12 cellular contexts compared by ENCODE assay signal in genomic region chr5:176996780-176997179, GRCh38. TPM values are rescaled to one million over a fixed set of nuclear protein-coding genes. Genes with fewer than 3 reads are reported as not detected.
DNase-seq lines count a peak whose midpoint lies in the region; ATAC-seq and TF ChIP-seq lines count a peak whose summit lies in the region.
"Had no signal": no experiment of that assay in that cellular context is flagged by ENCODE, and none has a peak within 500 bp of the region (broad histone marks: within the 10 kb centered on the region; RNA-seq: fewer than 3 reads in every experiment).

No MANE protein-coding gene starts in this region.

- DNase-seq in CD4-positive, CD25-positive, alpha-beta regulatory T cell = no peak
- DNase-seq in HL-60 (ENCODE audit: low read depth in 1 of 2, low spot score in 1 of 2) = peak; percentile 16 to 45
- no peak for DNase-seq in activated T-helper 1 cell treated with anti-CD3 and anti-CD28 coated beads, Interleukin-12 subunit alpha, Interleukin-12 subunit beta, Interleukin-2, Interleukin-4 antibody, amounts not matched to agents 30 ng/mL and 10 ng/mL and 1 ng/mL, durations not matched to agents 14 hours and 24 hours and 36 hours (ENCODE audit: low spot score)
- DNase-seq in NK-92 treated with Interleukin-12 subunit alpha and Interleukin-12 subunit beta, amount 100 ng/mL, for 24 hours (lab: John Stamatoyannopoulos, UW) = no peak
- no peak for DNase-seq in C1 segment of cervical spinal cord (lab: John Stamatoyannopoulos, UW)
- DNase-seq in cerebellar cortex (ENCODE audit: low spot score) = no peak
- DNase-seq: activated T-cell treated with anti-CD3 and anti-CD28 coated beads, Interleukin-2, amount 50 U/mL, for 4 hours; NCI-H2107 had no signal

- H3K9me3 ChIP-seq in CD4-positive, CD25-positive, alpha-beta regulatory T cell (ENCODE audit: control insufficient read depth in 2 of 2, low read length in 2 of 2) = no peaks in the 10 kb centered on the region
- H3K9me3 ChIP-seq in muscle layer of duodenum (ENCODE audit: control insufficient read depth in 1 of 2, low read length in 2 of 2) = peaks cover 0 to 4% of the 10 kb centered on the region in 2 donors

- H3K4me1 ChIP-seq in CD4-positive, CD25-positive, alpha-beta regulatory T cell (ENCODE audit: control insufficient read depth, insufficient read depth, low read length, poor library complexity, severe bottlenecking) = peaks cover 9% of the 10 kb centered on the region
- peaks cover 0 to 10% of the 10 kb centered on the region in 2 donors for H3K4me1 ChIP-seq in muscle layer of duodenum (ENCODE audit: control insufficient read depth in 1 of 2, insufficient read depth in 2 of 2, low read length in 2 of 2)

- intact Hi-C loops in activated T-helper 1 cell treated with anti-CD3 and anti-CD28 coated beads, Interleukin-12 subunit alpha, Interleukin-12 subunit beta, Interleukin-2, Interleukin-4 antibody, amounts not matched to agents 30 ng/mL and 10 ng/mL and 1 ng/mL, durations not matched to agents 14 hours and 24 hours and 36 hours (cut with micrococcal nuclease) = loop anchor here (1.0 kb wide), 1 partner anchor 9 kb away; no protein-coding TSS in a partner anchor

- H3K27ac Mint-ChIP-seq in CD4-positive, CD25-positive, alpha-beta regulatory T cell = peak overlapping the region in 2 of 3 donors; percentile 5 to 14
- peak overlapping the region; percentile 69 for H3K27ac Mint-ChIP-seq in activated T-helper 1 cell treated with anti-CD3 and anti-CD28 coated beads, Interleukin-12 subunit alpha, Interleukin-12 subunit beta, Interleukin-2, Interleukin-4 antibody, amounts not matched to agents 30 ng/mL and 10 ng/mL and 1 ng/mL, durations not matched to agents 14 hours and 24 hours and 36 hours

- H3K27me3 ChIP-seq in CD4-positive, CD25-positive, alpha-beta regulatory T cell (ENCODE audit: control insufficient read depth, insufficient read depth, low read length) = no peaks in the 10 kb centered on the region
- H3K27me3 ChIP-seq in HL-60 (ENCODE audit: insufficient read depth, poor library complexity, severe bottlenecking) = no peaks in the 10 kb centered on the region
- no peaks in the 10 kb centered on the region for H3K27me3 ChIP-seq in muscle layer of duodenum (ENCODE audit: low read depth, low read length)

- H3K36me3 ChIP-seq in CD4-positive, CD25-positive, alpha-beta regulatory T cell (ENCODE audit: control insufficient read depth, insufficient read depth, low read length) = peaks cover 4% of the 10 kb centered on the region
- H3K36me3 ChIP-seq in muscle layer of duodenum (ENCODE audit: control insufficient read depth in 1 of 2, insufficient read depth in 2 of 2, low read length in 2 of 2) = no peaks in the 10 kb centered on the region

- peaks cover 19 to 66% (median 52%) of the 10 kb centered on the region in 4 donors for H3K4me1 Mint-ChIP-seq in CD4-positive, CD25-positive, alpha-beta regulatory T cell
- peaks cover 46% of the 10 kb centered on the region for H3K4me1 Mint-ChIP-seq in activated T-helper 1 cell treated with anti-CD3 and anti-CD28 coated beads, Interleukin-12 subunit alpha, Interleukin-12 subunit beta, Interleukin-2, Interleukin-4 antibody, amounts not matched to agents 30 ng/mL and 10 ng/mL and 1 ng/mL, durations not matched to agents 14 hours and 24 hours and 36 hours (ENCODE audit: low read depth)

- H3K27ac ChIP-seq in CD4-positive, CD25-positive, alpha-beta regulatory T cell (ENCODE audit: insufficient read depth, low read length, poor library complexity, severe bottlenecking) = no peak overlapping the region
- H3K27ac ChIP-seq in HL-60 (replicated peaks) = peak overlapping the region; percentile 91
- peak overlapping the region; percentile 21 for H3K27ac ChIP-seq in muscle layer of duodenum (ENCODE audit: low read length)
- H3K27ac ChIP-seq: KMS-11 had no signal

- no peak for TF ChIP-seq CTCF in HL-60 (IDR thresholded peaks at IDR 0.05; ENCODE audit: insufficient read depth, low read length)

- ATAC-seq in CD4-positive, CD25-positive, alpha-beta regulatory T cell (ENCODE audit: low read depth in 2 of 2) = no peak
- no peak for ATAC-seq in GM18867 (IDR thresholded peaks at IDR 0.05; ENCODE audit: unreplicated experiment)
- ATAC-seq: HCT116 had no signal

- H3K4me3 Mint-ChIP-seq in CD4-positive, CD25-positive, alpha-beta regulatory T cell = peak overlapping the region in 2 of 4 donors; percentile 0 to 7
- H3K4me3 Mint-ChIP-seq in activated T-helper 1 cell treated with anti-CD3 and anti-CD28 coated beads, Interleukin-12 subunit alpha, Interleukin-12 subunit beta, Interleukin-2, Interleukin-4 antibody, amounts not matched to agents 30 ng/mL and 10 ng/mL and 1 ng/mL, durations not matched to agents 14 hours and 24 hours and 36 hours = no peak overlapping the region
- H3K4me3 Mint-ChIP-seq: activated T-cell treated with anti-CD3 and anti-CD28 coated beads, Interleukin-2, amount 50 U/mL, for 4 hours had no signal

- peaks cover 16% of the 10 kb centered on the region for H3K36me3 Mint-ChIP-seq in CD4-positive, CD25-positive, alpha-beta regulatory T cell
- peaks cover 19% of the 10 kb centered on the region for H3K36me3 Mint-ChIP-seq in activated T-helper 1 cell treated with anti-CD3 and anti-CD28 coated beads, Interleukin-12 subunit alpha, Interleukin-12 subunit beta, Interleukin-2, Interleukin-4 antibody, amounts not matched to agents 30 ng/mL and 10 ng/mL and 1 ng/mL, durations not matched to agents 14 hours and 24 hours and 36 hours (ENCODE audit: low read depth)

- H3K4me3 ChIP-seq in CD4-positive, CD25-positive, alpha-beta regulatory T cell (ENCODE audit: low read depth, low read length) = no peak overlapping the region
- H3K4me3 ChIP-seq in HL-60 (replicated peaks; ENCODE audit: insufficient read depth, low read length) = no peak overlapping the region
- H3K4me3 ChIP-seq in muscle layer of duodenum (ENCODE audit: low read depth in 1 of 2, low read length in 2 of 2) = no peak overlapping the region

- no peaks in the 10 kb centered on the region for H3K27me3 Mint-ChIP-seq in CD4-positive, CD25-positive, alpha-beta regulatory T cell
- H3K27me3 Mint-ChIP-seq in activated T-helper 1 cell treated with anti-CD3 and anti-CD28 coated beads, Interleukin-12 subunit alpha, Interleukin-12 subunit beta, Interleukin-2, Interleukin-4 antibody, amounts not matched to agents 30 ng/mL and 10 ng/mL and 1 ng/mL, durations not matched to agents 14 hours and 24 hours and 36 hours (ENCODE audit: insufficient read depth) = no peaks in the 10 kb centered on the region

- H3K9me3 Mint-ChIP-seq in CD4-positive, CD25-positive, alpha-beta regulatory T cell = peaks cover 0 to 4% (median 0%) of the 10 kb centered on the region in 7 donors
- peaks cover 11% of the 10 kb centered on the region for H3K9me3 Mint-ChIP-seq in activated T-helper 1 cell treated with anti-CD3 and anti-CD28 coated beads, Interleukin-12 subunit alpha, Interleukin-12 subunit beta, Interleukin-2, Interleukin-4 antibody, amounts not matched to agents 30 ng/mL and 10 ng/mL and 1 ng/mL, durations not matched to agents 14 hours and 24 hours and 36 hours

RNA-seq across cellular contexts. Expression of gene UIMC1, which starts 9.8 kb away (rescaled TPM):
- 80.7 TPM for total RNA-seq in CD4-positive, CD25-positive, alpha-beta regulatory T cell
- polyA plus RNA-seq in CD4-positive, CD25-positive, alpha-beta regulatory T cell = 10 to 100 TPM; 18.0 to 23.3 (median 21.1) TPM
- total RNA-seq in activated T-helper 1 cell treated with anti-CD3 and anti-CD28 coated beads, Interleukin-12 subunit alpha, Interleukin-12 subunit beta, Interleukin-2, Interleukin-4 antibody, amounts not matched to agents 30 ng/mL and 10 ng/mL and 1 ng/mL, durations not matched to agents 14 hours and 24 hours and 36 hours = 57.0 and 70.6 TPM in 2 replicates

RNA-seq across cellular contexts. Expression of gene ZNF346, which starts 25.7 kb away (rescaled TPM):
- total RNA-seq in CD4-positive, CD25-positive, alpha-beta regulatory T cell = 24.2 TPM
- polyA plus RNA-seq in CD4-positive, CD25-positive, alpha-beta regulatory T cell = 10 to 100 TPM; 10.5 to 22.1 (median 14.2) TPM
- total RNA-seq in activated T-helper 1 cell treated with anti-CD3 and anti-CD28 coated beads, Interleukin-12 subunit alpha, Interleukin-12 subunit beta, Interleukin-2, Interleukin-4 antibody, amounts not matched to agents 30 ng/mL and 10 ng/mL and 1 ng/mL, durations not matched to agents 14 hours and 24 hours and 36 hours = 31.6 and 32.9 TPM in 2 replicates

Comparison
In these comparisons a context has a peak if more than half of its experiments do, and no peak if none do; other contexts are left out.
1. DNase-seq: peak in HL-60 (2 of 2); none in CD4-positive, CD25-positive, alpha-beta regulatory T cell (0 of 3), activated T-helper 1 cell treated with anti-CD3 and anti-CD28 coated beads, Interleukin-12 subunit alpha, Interleukin-12 subunit beta, Interleukin-2, Interleukin-4 antibody, amounts not matched to agents 30 ng/mL and 10 ng/mL and 1 ng/mL, durations not matched to agents 14 hours and 24 hours and 36 hours (single experiment), NK-92 treated with Interleukin-12 subunit alpha and Interleukin-12 subunit beta, amount 100 ng/mL, for 24 hours (single experiment), C1 segment of cervical spinal cord (0 of 14) and cerebellar cortex (single experiment).